ENCODE assay signal across 20 cellular contexts in genomic region chr11:15783619-15784018, GRCh38.
"Had no signal": no experiment of that assay in that cellular context is flagged by ENCODE, and none has a peak within 500 bp of the region (broad histone marks: within the 10 kb centered on the region; RNA-seq: fewer than 3 reads in every experiment).

No MANE protein-coding gene starts in this region.

- H3K36me3 ChIP-seq: adrenal gland, left lung, tibial nerve, uterus had no signal

- H3K4me3 ChIP-seq: adrenal gland, left lung, tibial nerve, uterus had no signal

- DNase-seq: activated CD4-positive, alpha-beta T cell treated with anti-CD3 and anti-CD28 coated beads, Interleukin-2, amount 50 U/mL, for 1 hour; activated CD8-positive, alpha-beta memory T cell treated with anti-CD3 and anti-CD28 coated beads for 24 hours; activated CD8-positive, alpha-beta memory T cell treated with anti-CD3 and anti-CD28 coated beads, Interleukin-2, amount 50 U/mL, for 48 hours; activated effector memory CD4-positive, alpha-beta T cell treated with Interleukin-2 at 50 U/mL for 16 hours; activated naive CD4-positive, alpha-beta T cell treated with anti-CD3 and anti-CD28 coated beads, Interleukin-2, amount 50 U/mL, for 16 hours; activated T-cell treated with anti-CD3 and anti-CD28 coated beads, Interleukin-2, amount 50 U/mL, for 48 hours; adrenal gland; effector CD4-positive, alpha-beta T cell; foreskin melanocyte; glutamatergic neuron; hippocampal formation; left lung; naive B cell; stimulated activated naive CD8-positive, alpha-beta T cell treated with anti-CD3 and anti-CD28 coated beads, Interleukin-15, Interleukin-2, amounts not matched to agents 100 U/mL and 50 U/mL, for 24 hours; substantia nigra; uterus had no signal

- H3K4me1 ChIP-seq: adrenal gland, left lung, uterus had no signal

- ATAC-seq: activated CD4-positive, CD25-positive, alpha-beta regulatory T cell treated with anti-CD3 and anti-CD28 coated beads, Interleukin-2, amount 50 U/mL, for 24 hours; left lung; stimulated activated naive CD8-positive, alpha-beta T cell treated with anti-CD3 and anti-CD28 coated beads, Interleukin-15, Interleukin-2, amounts not matched to agents 100 U/mL and 50 U/mL, for 24 hours had no signal

- FAIRE-seq: astrocyte, endothelial cell of umbilical vein had no signal

- H3K27me3 ChIP-seq: adrenal gland, left lung, tibial nerve, uterus had no signal

- H3K27ac ChIP-seq: adrenal gland, left lung, tibial nerve, uterus had no signal

- H3K9me3 ChIP-seq: adrenal gland, left lung, tibial nerve, uterus had no signal
